8 cellular contexts compared by ENCODE assay signal in the genomic region with DNA sequence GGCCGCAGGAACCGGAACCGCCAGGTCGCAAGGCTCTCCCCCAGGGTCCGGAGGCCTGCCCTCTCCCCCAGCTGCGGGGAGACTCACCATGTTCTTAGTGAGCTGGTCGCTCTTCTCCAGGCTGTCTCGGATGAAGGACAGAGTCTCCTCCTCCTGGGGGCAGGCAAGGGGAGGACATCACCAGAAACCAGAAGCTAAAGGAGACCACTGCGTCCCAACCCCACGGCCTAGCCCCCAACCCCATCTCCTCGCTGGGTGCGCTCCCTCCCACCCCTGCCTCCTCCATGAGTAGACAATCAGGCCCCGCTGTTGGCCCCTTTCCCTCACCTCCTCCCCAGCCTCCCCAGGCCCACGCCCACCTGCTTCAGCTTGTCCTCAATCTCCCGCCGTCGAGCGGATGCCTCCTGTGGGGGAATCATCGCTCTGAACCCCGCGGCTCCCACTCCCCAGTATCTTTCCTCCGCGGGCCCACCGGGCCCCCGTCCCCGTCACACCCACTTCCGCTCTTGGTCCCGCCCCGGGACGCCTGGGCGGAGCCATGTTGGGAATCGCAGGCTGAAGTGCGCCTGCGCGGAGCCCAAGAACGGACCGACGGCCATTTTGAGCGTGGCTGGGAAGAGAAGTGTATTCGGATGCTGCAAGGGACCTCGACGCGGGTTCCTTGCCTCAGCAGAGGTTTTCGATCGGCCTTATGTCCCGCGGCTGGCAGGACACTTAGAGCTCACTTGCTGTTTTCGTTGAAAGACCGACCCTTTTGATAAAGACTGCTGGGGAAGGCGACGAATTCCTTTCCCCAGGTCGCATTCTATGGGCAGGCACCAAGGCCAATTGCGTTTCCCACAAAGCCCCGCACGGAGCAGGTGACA. TPM values are rescaled to one million over a fixed set of nuclear protein-coding genes. Genes with fewer than 3 reads are reported as not detected.
A peak's percentile ranks its signal among the peaks of the same experiment; 100 is the strongest.
DNase-seq lines count a peak whose midpoint lies in the region; ATAC-seq, FAIRE-seq and TF ChIP-seq lines count a peak whose summit lies in the region.

A gene with protein sequence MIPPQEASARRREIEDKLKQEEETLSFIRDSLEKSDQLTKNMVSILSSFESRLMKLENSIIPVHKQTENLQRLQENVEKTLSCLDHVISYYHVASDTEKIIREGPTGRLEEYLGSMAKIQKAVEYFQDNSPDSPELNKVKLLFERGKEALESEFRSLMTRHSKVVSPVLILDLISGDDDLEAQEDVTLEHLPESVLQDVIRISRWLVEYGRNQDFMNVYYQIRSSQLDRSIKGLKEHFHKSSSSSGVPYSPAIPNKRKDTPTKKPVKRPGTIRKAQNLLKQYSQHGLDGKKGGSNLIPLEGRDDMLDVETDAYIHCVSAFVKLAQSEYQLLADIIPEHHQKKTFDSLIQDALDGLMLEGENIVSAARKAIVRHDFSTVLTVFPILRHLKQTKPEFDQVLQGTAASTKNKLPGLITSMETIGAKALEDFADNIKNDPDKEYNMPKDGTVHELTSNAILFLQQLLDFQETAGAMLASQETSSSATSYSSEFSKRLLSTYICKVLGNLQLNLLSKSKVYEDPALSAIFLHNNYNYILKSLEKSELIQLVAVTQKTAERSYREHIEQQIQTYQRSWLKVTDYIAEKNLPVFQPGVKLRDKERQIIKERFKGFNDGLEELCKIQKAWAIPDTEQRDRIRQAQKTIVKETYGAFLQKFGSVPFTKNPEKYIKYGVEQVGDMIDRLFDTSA (minus strand): TSS at position 514 of the 866 bp plus-strand sequence. CDS start 95 bp downstream, at position 419.

- TF ChIP-seq POLR2A in thyroid gland (IDR thresholded peaks at IDR 0.05): peak in 1 of 2 donors; percentile 74

- peak within 1 kb of the TSS; percentile 96 for H3K27ac Mint-ChIP-seq in activated naive CD8-positive, alpha-beta T cell

- peaks cover 0 to 21% (median 3%) of the 10 kb centered on the region in 3 donors for H3K36me3 ChIP-seq in pancreas
- peaks cover 20 to 21% of the 10 kb centered on the region in 2 donors for H3K36me3 ChIP-seq in thyroid gland

- H3K36me3 Mint-ChIP-seq in activated naive CD8-positive, alpha-beta T cell: peaks cover 2% of the 10 kb centered on the region

- no peaks in the 10 kb centered on the region for H3K27me3 Mint-ChIP-seq in activated naive CD8-positive, alpha-beta T cell

- DNase-seq in ELF-1 (ENCODE audit: low read depth, low spot score) (peak; percentile 94), HFF-Myc (ENCODE audit: extremely low read depth, low read depth) (peak; percentile 64), NCI-H1105 (lab: John Stamatoyannopoulos, UW) (peak; percentile 89), SKM-1 treated with dmso at 0.1 percent for 144 hours (lab: John Stamatoyannopoulos, UW; ENCODE audit: unreplicated experiment) (peak; percentile 80), head of caudate nucleus (peak; percentile 84 to 98 (median 94)), pancreas (peak; percentile 85 to 97 (median 92)), thyroid gland (peak; percentile 87 to 93)

- H3K27me3 ChIP-seq in pancreas (no peaks in the 10 kb centered on the region), thyroid gland (no peaks in the 10 kb centered on the region)

- no peak for FAIRE-seq in pancreas (lab: Jason Lieb, UNC)

- H3K27ac ChIP-seq in pancreas (peak within 1 kb of the TSS in 3 of 4 donors; percentile 33 to 75 (median 61)), thyroid gland (peak within 1 kb of the TSS; percentile 14 to 66 (median 62))

- H3K4me1 Mint-ChIP-seq in activated naive CD8-positive, alpha-beta T cell (ENCODE audit: low read depth): peaks cover 22% of the 10 kb centered on the region

- 4 to 5% methylated on average over 49 to 55 of the region's 55 CpGs for WGBS in pancreas, 2 donors
- 5 to 12% methylated on average over 28 to 52 of the region's 55 CpGs for WGBS in thyroid gland, 2 donors

- peak within 1 kb of the TSS; percentile 95 for H3K4me3 Mint-ChIP-seq in activated naive CD8-positive, alpha-beta T cell

- ATAC-seq in pancreas: peak; percentile 96

- intact Hi-C loops in head of caudate nucleus (cut with DNase I): loop anchor here (1.0 kb wide), 1 partner anchor 31 kb away; the partner anchor contains the start of gene SRP68
- intact Hi-C loops in pancreas (cut with DNase I): no loop called here
- intact Hi-C loops in thyroid gland (cut with DNase I): no loop called here

- H3K4me1 ChIP-seq in pancreas: peaks cover 3 to 10% (median 6%) of the 10 kb centered on the region in 3 donors
- peaks cover 10 to 13% of the 10 kb centered on the region in 2 donors for H3K4me1 ChIP-seq in thyroid gland

- H3K9me3 Mint-ChIP-seq in activated naive CD8-positive, alpha-beta T cell (ENCODE audit: low read depth): no peaks in the 10 kb centered on the region

- H3K9me3 ChIP-seq in pancreas (no peaks in the 10 kb centered on the region), thyroid gland (no peaks in the 10 kb centered on the region)

- TF ChIP-seq CTCF in HFF-Myc (IDR thresholded peaks at IDR 0.05; ENCODE audit: low read depth, low read length, missing control alignments) (no peak), pancreas (IDR thresholded peaks at IDR 0.05) (no peak), thyroid gland (IDR thresholded peaks at IDR 0.05) (no peak)

- H3K4me3 ChIP-seq in HFF-Myc (replicated peaks; ENCODE audit: low read depth, low read length) (peak within 1 kb of the TSS; percentile 81), pancreas (peak within 1 kb of the TSS; percentile 64 to 88 (median 79)), thyroid gland (replicated peaks in 1 of 3) (peak within 1 kb of the TSS; percentile 51 to 75 (median 66))

RNA-seq across cellular contexts. Expression of the gene that starts here (rescaled TPM):
- 10 to 100 TPM; 38.4 to 81.3 (median 49.8) TPM for total RNA-seq in pancreas
- 100 to 1,000 TPM in 1 of 2 donors, 10 to 100 TPM in 1; 97.1 to 103 TPM for polyA plus RNA-seq in pancreas
- 100 to 1,000 TPM in 3 of 4 donors, 10 to 100 TPM in 1; 97.8 to 131 (median 115) TPM for total RNA-seq in thyroid gland

Comparison
In these comparisons a context has a peak if more than half of its experiments do, and no peak if none do; other contexts are left out.
1. Peak in every context shown above with its lines: DNase-seq, ATAC-seq, H3K4me3 ChIP-seq and H3K27ac ChIP-seq.